ENCODE assay signal across 4 cellular contexts in the genomic region with DNA sequence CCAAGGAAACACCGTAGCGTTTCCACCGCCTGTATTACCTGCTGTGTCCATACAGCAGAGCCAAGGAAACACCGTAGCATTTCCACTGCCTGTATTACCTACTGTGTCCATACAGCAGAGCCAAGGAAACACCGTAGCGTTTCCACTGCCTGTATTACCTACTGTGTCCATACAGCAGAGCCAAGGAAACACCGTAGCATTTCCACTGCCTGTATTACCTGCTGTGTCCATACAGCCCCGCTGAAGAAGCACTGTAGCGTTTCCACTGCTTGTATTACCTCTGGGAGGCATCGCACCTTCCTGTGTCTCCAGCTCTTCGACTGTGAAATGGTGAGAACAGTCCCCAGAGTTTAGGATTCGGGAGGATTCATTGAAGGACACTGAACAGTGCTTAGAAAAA. TPM values are rescaled to one million over a fixed set of nuclear protein-coding genes. Genes with fewer than 3 reads are reported as not detected.
"Had no signal": no experiment of that assay in that cellular context is flagged by ENCODE, and none has a peak within 500 bp of the region (broad histone marks: within the 10 kb centered on the region; RNA-seq: fewer than 3 reads in every experiment).

No MANE protein-coding gene starts in this region.

RNA-seq across cellular contexts. Expression of gene GLT1D1, which starts 13.4 kb away (rescaled TPM):
- total RNA-seq: LHCN-M2, PC-9, Peyer's patch, RPMI7951 had no signal
